In genomic region chr18:22219568-22220355, GRCh38 we compare ENCODE assay signal across 3 cellular contexts.
TF ChIP-seq lines count a peak whose summit lies in the region.

No MANE protein-coding gene starts in this region.

TF ChIP-seq in HEK293, 187 proteins besides CTCF, POLR2A, EP300 and RAD21:
- TF ChIP-seq ZNF76 (tag by site-specific recombination; IDR thresholded peaks at IDR 0.05; ENCODE audit: borderline replicate concordance, low read depth) = no peak
- TF ChIP-seq ZSCAN5A (tag by site-specific recombination; IDR thresholded peaks at IDR 0.05) = no peak
- TF ChIP-seq MZF1 (tag by site-specific recombination; IDR thresholded peaks at IDR 0.05; ENCODE audit: borderline replicate concordance) = 0 out of 2 replicates have a peak, but pooled peaks have one; percentile 20
- TF ChIP-seq ZNF121 (tag by site-specific recombination; IDR thresholded peaks at IDR 0.05) = 0 out of 2 replicates have a peak, but pooled peaks have one; percentile 19
- TF ChIP-seq OVOL3 (tag by site-specific recombination; IDR thresholded peaks at IDR 0.05) = no peak
- peak; percentile 43; the same call in 1 of the 2 replicates for TF ChIP-seq ZNF335 (tag by site-specific recombination; conservative IDR thresholded peaks at IDR 0.05)
- TF ChIP-seq ZBTB7A (tag by site-specific recombination; IDR thresholded peaks at IDR 0.05; ENCODE audit: low read depth) = no peak

TF ChIP-seq in K562, 482 proteins besides CTCF, POLR2A, EP300 and RAD21:
- peak; percentile 86 for TF ChIP-seq NFIC (IDR thresholded peaks at IDR 0.05)
- no peak for TF ChIP-seq NFATC3 (IDR thresholded peaks at IDR 0.05)

TF ChIP-seq in HepG2, 621 proteins besides CTCF, POLR2A, EP300 and RAD21:
- TF ChIP-seq CEBPB (IDR thresholded peaks at IDR 0.05; ENCODE audit: borderline replicate concordance, low read depth, low read length) (peak; percentile 27; the same call in 1 of the 2 replicates), TOE1 (CRISPR knock-in tag; IDR thresholded peaks at IDR 0.05) (no peak), ARID4A (CRISPR knock-in tag; IDR thresholded peaks at IDR 0.05; ENCODE audit: borderline replicate concordance) (no peak), IRX3 (CRISPR knock-in tag; IDR thresholded peaks at IDR 0.05; ENCODE audit: borderline replicate concordance, low read depth) (no peak), ZNF639 (CRISPR knock-in tag; conservative IDR thresholded peaks at IDR 0.05) (no peak), ZNF264 (CRISPR knock-in tag; IDR thresholded peaks at IDR 0.05) (no peak), BCL6 (CRISPR knock-in tag; IDR thresholded peaks at IDR 0.05) (no peak), KLF15 (CRISPR knock-in tag; IDR thresholded peaks at IDR 0.05; ENCODE audit: borderline replicate concordance) (no peak), JUN (CRISPR knock-in tag; IDR thresholded peaks at IDR 0.05) (no peak), YY1 (IDR thresholded peaks at IDR 0.05; ENCODE audit: insufficient read depth, insufficient replicate concordance, low read depth, low read length) (no peak), ZNF546 (CRISPR knock-in tag; conservative IDR thresholded peaks at IDR 0.05) (no peak), FLYWCH1 (CRISPR knock-in tag; IDR thresholded peaks at IDR 0.05) (no peak), STAG1 (CRISPR knock-in tag; IDR thresholded peaks at IDR 0.05) (peak; percentile 43), ZNF121 (CRISPR knock-in tag; IDR thresholded peaks at IDR 0.05) (peak; percentile 46; the same call in 1 of the 2 replicates), ZNF768 (CRISPR knock-in tag; IDR thresholded peaks at IDR 0.05) (no peak)
TF ChIP-seq in HepG2: peak in this region for 3.
